ENCODE assay signal across 9 cellular contexts in the genomic region with DNA sequence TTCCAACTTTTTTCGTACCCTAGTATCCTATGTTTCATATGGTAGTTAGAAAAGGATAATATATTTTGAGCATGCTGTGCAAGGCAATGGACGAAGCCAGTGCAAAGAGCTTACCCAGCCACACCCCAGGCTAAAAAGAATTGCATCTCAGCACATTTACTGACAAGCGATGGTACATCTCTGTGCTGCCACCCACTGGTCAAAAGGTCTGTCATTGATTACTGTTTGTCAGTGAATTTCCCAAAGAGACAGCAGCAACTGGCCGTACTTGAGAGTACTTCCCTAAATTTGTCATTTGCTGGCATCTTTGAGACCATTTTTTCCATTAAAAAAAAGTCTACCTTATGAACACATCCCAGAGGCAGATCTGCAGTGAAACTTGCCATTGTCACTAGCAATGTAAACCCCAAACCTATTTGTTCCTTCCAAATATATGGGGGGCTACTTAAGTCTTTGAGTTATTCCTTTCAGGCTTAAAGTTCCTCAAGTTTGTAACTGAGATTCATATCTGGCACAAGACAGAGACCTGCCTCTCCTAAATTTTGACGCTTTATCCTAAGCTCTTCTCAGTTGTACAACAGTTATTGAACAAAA.
DNase-seq lines count a peak whose midpoint lies in the region; ATAC-seq and TF ChIP-seq lines count a peak whose summit lies in the region.
"Had no signal": no experiment of that assay in that cellular context is flagged by ENCODE, and none has a peak within 500 bp of the region (broad histone marks: within the 10 kb centered on the region; RNA-seq: fewer than 3 reads in every experiment).

No MANE protein-coding gene starts in this region.

- H3K4me2 ChIP-seq in DOHH2 (ENCODE audit: low read length), result peak overlapping the region; percentile 70

- peak; percentile 66 for DNase-seq in NCI-H82 (lab: John Stamatoyannopoulos, UW)
- peak in 53 of 61 donors; percentile 6 to 86 (median 50) for DNase-seq in caudate nucleus (lab: John Stamatoyannopoulos, UW)
- peak; percentile 33 for DNase-seq in middle frontal gyrus (ENCODE audit: extremely low spot score, low spot score)
- no peak for DNase-seq in AG08395 (ENCODE audit: low spot score)
- no peak for DNase-seq in activated effector memory CD4-positive, alpha-beta T cell treated with anti-CD3 and anti-CD28 coated beads, Interleukin-2, amount 50 U/mL, for 16 hours

- no peaks in the 10 kb centered on the region for H3K9me2 ChIP-seq in DOHH2 (replicated peaks; ENCODE audit: control insufficient read depth, low read length)

- H3K27me3 ChIP-seq in DOHH2 (ENCODE audit: control insufficient read depth, low read length), result no peaks in the 10 kb centered on the region

- H3K27ac ChIP-seq in DOHH2 (ENCODE audit: low read depth, low read length) (peak overlapping the region; percentile 85), caudate nucleus (ENCODE audit: low read depth, low read length) (no peak overlapping the region)

- ATAC-seq in HG03342 (IDR thresholded peaks at IDR 0.05; ENCODE audit: unreplicated experiment), result peak; percentile 73
- ATAC-seq in GM19351 (IDR thresholded peaks at IDR 0.05; ENCODE audit: unreplicated experiment), result no peak
- ATAC-seq: HCT116 had no signal

- peak; percentile 78 for TF ChIP-seq CTCF in DOHH2 (IDR thresholded peaks at IDR 0.05; ENCODE audit: low read depth, low read length, poor library complexity, severe bottlenecking)

- 0 out of 2 replicates have a peak, but pooled peaks cover 4% of the 10 kb centered on the region for H3F3A ChIP-seq in DOHH2 (ENCODE audit: control insufficient read depth, insufficient read depth)

- H3K9me3 ChIP-seq in DOHH2 (ENCODE audit: control insufficient read depth, insufficient read depth, low read length), result peaks cover 18% of the 10 kb centered on the region; the same call in 1 of the 2 replicates

- H3K4me3 ChIP-seq in DOHH2 (ENCODE audit: low read length), result peak overlapping the region; percentile 42

- H3K4me1 ChIP-seq in DOHH2 (ENCODE audit: control insufficient read depth, low read length), result peaks cover 29% of the 10 kb centered on the region

- H3K79me2 ChIP-seq in DOHH2 (ENCODE audit: control insufficient read depth, low read length), result no peaks in the 10 kb centered on the region

- H4K20me1 ChIP-seq in DOHH2 (ENCODE audit: control insufficient read depth, insufficient read depth, low read depth, low read length), result no peaks in the 10 kb centered on the region

- peaks cover 7% of the 10 kb centered on the region for H3K36me3 ChIP-seq in DOHH2 (ENCODE audit: control insufficient read depth, low read length)

Comparison
In these comparisons a context has a peak if more than half of its experiments do, and no peak if none do; other contexts are left out.
1. DNase-seq: peak in NCI-H82 (single experiment), caudate nucleus (53 of 61) and middle frontal gyrus (single experiment); none in AG08395 (single experiment) and activated effector memory CD4-positive, alpha-beta T cell treated with anti-CD3 and anti-CD28 coated beads, Interleukin-2, amount 50 U/mL, for 16 hours (single experiment).